In the genomic region with DNA sequence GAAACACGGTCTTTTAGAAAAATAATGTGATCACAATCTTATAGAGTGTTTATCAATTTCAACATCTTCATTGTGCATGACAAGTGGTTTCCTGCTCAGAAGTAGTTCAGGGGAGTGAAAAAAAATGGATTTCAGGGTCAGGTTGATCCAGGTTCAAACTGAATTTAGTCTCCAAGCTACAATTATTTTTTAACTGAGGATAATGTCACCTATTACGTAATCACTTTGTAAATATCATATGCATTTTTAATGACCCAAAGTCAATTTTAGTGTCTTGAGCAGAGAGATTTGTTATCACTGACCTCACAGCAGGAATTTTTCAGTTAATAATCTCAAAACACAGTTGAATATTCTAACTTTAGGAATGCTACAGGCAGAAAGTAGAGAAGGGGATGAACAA, we compare ENCODE assay signal across 32 cellular contexts.
"Had no signal": no experiment of that assay in that cellular context is flagged by ENCODE, and none has a peak within 500 bp of the region (broad histone marks: within the 10 kb centered on the region; RNA-seq: fewer than 3 reads in every experiment).

No MANE protein-coding gene starts in this region.

- H3K27me3 ChIP-seq: ovary, spleen, suprapubic skin, testis, tibial artery, transverse colon, upper lobe of right lung, uterus had no signal

- H3K36me3 Mint-ChIP-seq: naive thymus-derived CD8-positive, alpha-beta T cell; stimulated activated memory B cell treated with anti-CD40 and anti-IgM and Interleukin-4, amounts not matched to agents 10 μg/mL and 1 μg/mL and 100 μg/mL, for 72 hours; type B pancreatic cell had no signal

- H3K4me1 ChIP-seq: parathyroid adenoma, psoas muscle, spleen, suprapubic skin, testis, tibial artery, transverse colon, upper lobe of right lung, uterus had no signal

- H2AFZ ChIP-seq: parathyroid adenoma had no signal

- H3K9ac ChIP-seq: parathyroid adenoma had no signal

- H3K36me3 ChIP-seq: ovary, spleen, suprapubic skin, tibial artery, transverse colon, upper lobe of right lung, uterus had no signal

- ATAC-seq: naive thymus-derived CD8-positive, alpha-beta T cell; natural killer cell treated with Interleukin-12 subunit alpha and Interleukin-12 subunit beta and Interleukin-15 and Interleukin-18, amount 100 ng/mL, for 72 hours; psoas muscle; right cardiac atrium; sciatic nerve; stimulated activated memory B cell treated with anti-CD40 and anti-IgM and Interleukin-4, amounts not matched to agents 10 μg/mL and 1 μg/mL and 100 μg/mL, for 72 hours; stimulated activated naive CD8-positive, alpha-beta T cell treated with anti-CD3 and anti-CD28 coated beads, Interleukin-15, amount 100 ng/mL, for 72 hours; stimulated activated naive CD8-positive, alpha-beta T cell treated with anti-CD3 and anti-CD28 coated beads, Interleukin-15, Interleukin-2, amounts not matched to agents 100 U/mL and 50 U/mL, for 24 hours; upper lobe of right lung had no signal

- H3K27ac Mint-ChIP-seq: naive thymus-derived CD8-positive, alpha-beta T cell; natural killer cell treated with Interleukin-12 subunit alpha and Interleukin-12 subunit beta and Interleukin-15 and Interleukin-18, amount 100 ng/mL, for 72 hours; nephron progenitor cell; progenitor cell of endocrine pancreas; stimulated activated memory B cell treated with anti-CD40 and anti-IgM and Interleukin-4, amounts not matched to agents 10 μg/mL and 1 μg/mL and 100 μg/mL, for 72 hours; stimulated activated naive CD8-positive, alpha-beta T cell treated with anti-CD3 and anti-CD28 coated beads, Interleukin-15, amount 100 ng/mL, for 72 hours; type B pancreatic cell had no signal

- H3K4me2 ChIP-seq: smooth muscle cell had no signal

- H3K27me3 Mint-ChIP-seq: naive thymus-derived CD8-positive, alpha-beta T cell; natural killer cell treated with Interleukin-12 subunit alpha and Interleukin-12 subunit beta and Interleukin-15 and Interleukin-18, amount 100 ng/mL, for 72 hours; progenitor cell of endocrine pancreas; stimulated activated memory B cell treated with anti-CD40 and anti-IgM and Interleukin-4, amounts not matched to agents 10 μg/mL and 1 μg/mL and 100 μg/mL, for 72 hours; stimulated activated naive CD8-positive, alpha-beta T cell treated with anti-CD3 and anti-CD28 coated beads, Interleukin-15, amount 100 ng/mL, for 72 hours; type B pancreatic cell had no signal

- H3K4me3 ChIP-seq: ovary, psoas muscle, skin epidermis, smooth muscle cell, spleen, suprapubic skin, testis, tibial artery, transverse colon, upper lobe of right lung, uterus had no signal

- H3K9me3 ChIP-seq: ovary, psoas muscle, suprapubic skin, testis, tibial artery, upper lobe of right lung, uterus had no signal

- DNase-seq: naive thymus-derived CD8-positive, alpha-beta T cell; nephron progenitor cell; occipital lobe; ovary; posterior cingulate gyrus; psoas muscle; right cardiac atrium; spleen; stimulated activated CD4-positive, alpha-beta T cell treated with anti-CD3 and anti-CD28 coated beads, Interleukin-12 subunit alpha, Interleukin-12 subunit beta, amount 100 ng/mL, for 4 hours; stimulated activated CD4-positive, alpha-beta T cell treated with anti-CD3 and anti-CD28 coated beads, Interleukin-1b, Interleukin-23, amount 100 ng/mL, for 48 hours; stimulated activated CD4-positive, alpha-beta T cell treated with anti-CD3 and anti-CD28 coated beads, Interleukin-4, amount 100 ng/mL, for 1 hour; stimulated activated CD4-positive, alpha-beta T cell treated with anti-CD3 and anti-CD28 coated beads, Interleukin-4, amount 100 ng/mL, for 4 hours; stimulated activated CD8-positive, alpha-beta memory T cell treated with anti-CD3 and anti-CD28 coated beads, Interleukin-4, amount 100 ng/mL, for 48 hours; stimulated activated naive CD4-positive, alpha-beta T cell; stimulated activated naive CD8-positive, alpha-beta T cell treated with anti-CD3 and anti-CD28 coated beads, Interleukin-15, amount 100 ng/mL, for 72 hours; stimulated activated naive CD8-positive, alpha-beta T cell treated with anti-CD3 and anti-CD28 coated beads, Interleukin-15, Interleukin-2, amounts not matched to agents 100 U/mL and 50 U/mL, for 24 hours; substantia nigra; testis; tibial artery; transverse colon; upper lobe of right lung; uterus had no signal

- H3K4me3 Mint-ChIP-seq: naive thymus-derived CD8-positive, alpha-beta T cell; natural killer cell treated with Interleukin-12 subunit alpha and Interleukin-12 subunit beta and Interleukin-15 and Interleukin-18, amount 100 ng/mL, for 72 hours; nephron progenitor cell; neural crest cell; stimulated activated memory B cell treated with anti-CD40 and anti-IgM and Interleukin-4, amounts not matched to agents 10 μg/mL and 1 μg/mL and 100 μg/mL, for 72 hours; stimulated activated naive CD8-positive, alpha-beta T cell treated with anti-CD3 and anti-CD28 coated beads, Interleukin-15, amount 100 ng/mL, for 72 hours; type B pancreatic cell had no signal

- H3K27ac ChIP-seq: ovary, parathyroid adenoma, psoas muscle, skin epidermis, spleen, suprapubic skin, testis, tibial artery, transverse colon, upper lobe of right lung, uterus had no signal

- H3K4me1 Mint-ChIP-seq: naive thymus-derived CD8-positive, alpha-beta T cell; nephron progenitor cell; stimulated activated memory B cell treated with anti-CD40 and anti-IgM and Interleukin-4, amounts not matched to agents 10 μg/mL and 1 μg/mL and 100 μg/mL, for 72 hours; stimulated activated naive CD8-positive, alpha-beta T cell treated with anti-CD3 and anti-CD28 coated beads, Interleukin-15, amount 100 ng/mL, for 72 hours had no signal

- H3K79me2 ChIP-seq: parathyroid adenoma had no signal
